15 cellular contexts compared by ENCODE assay signal in genomic region chr9:110197330-110198187, GRCh38. TPM values are rescaled to one million over a fixed set of nuclear protein-coding genes. Genes with fewer than 3 reads are reported as not detected.
DNase-seq lines count a peak whose midpoint lies in the region; ATAC-seq and TF ChIP-seq lines count a peak whose summit lies in the region.
"Had no signal": no experiment of that assay in that cellular context is flagged by ENCODE, and none has a peak within 500 bp of the region (broad histone marks: within the 10 kb centered on the region; RNA-seq: fewer than 3 reads in every experiment).

No MANE protein-coding gene starts in this region.

- H3K4me1 Mint-ChIP-seq in stimulated activated naive B cell treated with anti-CD40 and anti-IgM and Interleukin-4, amounts not matched to agents 10 μg/mL and 1 μg/mL and 100 μg/mL, for 72 hours, result peaks cover 5 to 7% of the 10 kb centered on the region in 2 donors
- no peaks in the 10 kb centered on the region for H3K4me1 Mint-ChIP-seq in activated T-cell treated with anti-CD3 and anti-CD28 coated beads, Interleukin-2, amount 50 U/mL, for 4 hours (ENCODE audit: low read depth)

- peak in 1 of 2 donors; percentile 35 for DNase-seq in cardiac fibroblast (ENCODE audit: low read depth in 2 of 2)
- DNase-seq in left kidney (ENCODE audit: low read depth, low spot score), result peak; percentile 22
- no peak for DNase-seq in stimulated activated naive B cell treated with anti-CD40 and anti-IgM and Interleukin-4, amounts not matched to agents 10 μg/mL and 1 μg/mL and 100 μg/mL, for 72 hours
- no peak for DNase-seq in SKM-1 (lab: John Stamatoyannopoulos, UW; ENCODE audit: unreplicated experiment)
- no peak for DNase-seq in epidermal melanocyte (ENCODE audit: insufficient read length, low spot score)
- no peak for DNase-seq in activated CD4-positive, alpha-beta T cell treated with anti-CD3 and anti-CD28 coated beads for 1 hour
- DNase-seq in activated T-cell treated with anti-CD3 and anti-CD28 coated beads, Interleukin-2, amount 50 U/mL, for 4 hours, result no peak
- DNase-seq: activated CD4-positive, CD25-positive, alpha-beta regulatory T cell treated with anti-CD3 and anti-CD28 coated beads, Interleukin-2, amount 50 U/mL, for 72 hours; activated T-cell treated with anti-CD3 and anti-CD28 coated beads, Interleukin-2, amount 50 U/mL, for 48 hours; amygdala; COR-L47 had no signal

- H3K27ac Mint-ChIP-seq in stimulated activated naive B cell treated with anti-CD40 and anti-IgM and Interleukin-4, amounts not matched to agents 10 μg/mL and 1 μg/mL and 100 μg/mL, for 72 hours, result peak overlapping the region; percentile 20

- no peak for ATAC-seq in stimulated activated naive B cell treated with anti-CD40 and anti-IgM and Interleukin-4, amounts not matched to agents 10 μg/mL and 1 μg/mL and 100 μg/mL, for 72 hours (replicated peaks)
- ATAC-seq in activated T-cell treated with anti-CD3 and anti-CD28 coated beads, Interleukin-2, amount 50 U/mL, for 4 hours, result no peak

- no peak overlapping the region for H3K4me3 Mint-ChIP-seq in stimulated activated naive B cell treated with anti-CD40 and anti-IgM and Interleukin-4, amounts not matched to agents 10 μg/mL and 1 μg/mL and 100 μg/mL, for 72 hours
- H3K4me3 Mint-ChIP-seq in activated T-cell treated with anti-CD3 and anti-CD28 coated beads, Interleukin-2, amount 50 U/mL, for 4 hours, result no peak overlapping the region

- H3K9me3 Mint-ChIP-seq in stimulated activated naive B cell treated with anti-CD40 and anti-IgM and Interleukin-4, amounts not matched to agents 10 μg/mL and 1 μg/mL and 100 μg/mL, for 72 hours, result no peaks in the 10 kb centered on the region
- no peaks in the 10 kb centered on the region for H3K9me3 Mint-ChIP-seq in activated T-cell treated with anti-CD3 and anti-CD28 coated beads, Interleukin-2, amount 50 U/mL, for 4 hours

- no peak overlapping the region for H3K4me3 ChIP-seq in cardiac fibroblast (replicated peaks in 1 of 2; ENCODE audit: low read depth in 2 of 2, low read length in 2 of 2)

- H3K27me3 Mint-ChIP-seq in stimulated activated naive B cell treated with anti-CD40 and anti-IgM and Interleukin-4, amounts not matched to agents 10 μg/mL and 1 μg/mL and 100 μg/mL, for 72 hours, result no peaks in the 10 kb centered on the region
- peaks cover 11% of the 10 kb centered on the region for H3K27me3 Mint-ChIP-seq in activated T-cell treated with anti-CD3 and anti-CD28 coated beads, Interleukin-2, amount 50 U/mL, for 4 hours (ENCODE audit: low read depth)

- peaks cover 0 to 1% of the 10 kb centered on the region in 2 donors for H3K36me3 Mint-ChIP-seq in stimulated activated naive B cell treated with anti-CD40 and anti-IgM and Interleukin-4, amounts not matched to agents 10 μg/mL and 1 μg/mL and 100 μg/mL, for 72 hours
- no peaks in the 10 kb centered on the region for H3K36me3 Mint-ChIP-seq in activated T-cell treated with anti-CD3 and anti-CD28 coated beads, Interleukin-2, amount 50 U/mL, for 4 hours (ENCODE audit: insufficient read depth)

- 0 out of 3 replicates have a peak, but pooled peaks have one; percentile 9 for TF ChIP-seq CTCF in GM12872 (IDR thresholded peaks at IDR 0.05; ENCODE audit: insufficient read depth, low read depth, low read length)
- TF ChIP-seq CTCF in cardiac fibroblast (IDR thresholded peaks at IDR 0.05; ENCODE audit: low read depth, low read length), result peak; percentile 51

RNA-seq across cellular contexts. Expression of gene C9orf152, which starts 10.4 kb away (rescaled TPM):
- total RNA-seq in activated T-cell treated with anti-CD3 and anti-CD28 coated beads, Interleukin-2, amount 50 U/mL, for 4 hours, result under 1 TPM in 1 of 3 donors, not detected in 2; 0.14 TPM
- total RNA-seq: mononuclear cell, renal cortical epithelial cell, subcutaneous adipose tissue had no signal

RNA-seq across cellular contexts. Expression of gene TXN, which starts 58.7 kb away (rescaled TPM):
- 100 to 1,000 TPM; 525 to 605 (median 551) TPM for total RNA-seq in activated T-cell treated with anti-CD3 and anti-CD28 coated beads, Interleukin-2, amount 50 U/mL, for 4 hours
